ENCODE assay signal across 16 cellular contexts in genomic region chr5:57600321-57600720, GRCh38.
"Had no signal": no experiment of that assay in that cellular context is flagged by ENCODE, and none has a peak within 500 bp of the region (broad histone marks: within the 10 kb centered on the region; RNA-seq: fewer than 3 reads in every experiment).

No MANE protein-coding gene starts in this region.

- DNase-seq: activated CD4-positive, alpha-beta memory T cell treated with anti-CD3 and anti-CD28 coated beads for 36 hours; activated CD4-positive, CD25-positive, alpha-beta regulatory T cell treated with anti-CD3 and anti-CD28 coated beads, Interleukin-2, amount 50 U/mL, for 72 hours; activated naive CD4-positive, alpha-beta T cell treated with Interleukin-2 at 50 U/mL for 16 hours; activated naive CD8-positive, alpha-beta T cell treated with anti-CD3 and anti-CD28 coated beads, Interleukin-2, amount 50 U/mL, for 24 hours; body of pancreas; dorsolateral prefrontal cortex; esophagus squamous epithelium; foreskin keratinocyte; head of caudate nucleus; nephron progenitor cell; psoas muscle; stimulated activated CD4-positive, alpha-beta T cell treated with anti-CD3 and anti-CD28 coated beads, Interleukin-2, amount 100 ng/mL, for 48 hours; stimulated activated naive CD8-positive, alpha-beta T cell treated with anti-CD3 and anti-CD28 coated beads, Interleukin-15, Interleukin-2, amounts not matched to agents 100 U/mL and 50 U/mL, for 24 hours; testis had no signal

- H3K27me3 ChIP-seq: body of pancreas, dorsolateral prefrontal cortex, testis had no signal

- H3K27ac ChIP-seq: body of pancreas, dorsolateral prefrontal cortex, esophagus squamous epithelium, foreskin keratinocyte, psoas muscle, testis had no signal

- H3K4me3 ChIP-seq: body of pancreas, dorsolateral prefrontal cortex, esophagus squamous epithelium, psoas muscle, testis had no signal

- H3K4me1 ChIP-seq: body of pancreas, esophagus squamous epithelium, foreskin keratinocyte, testis had no signal

- H3K4me1 Mint-ChIP-seq: activated naive CD8-positive, alpha-beta T cell treated with anti-CD3 and anti-CD28 coated beads, Interleukin-2, amount 50 U/mL, for 24 hours; nephron progenitor cell had no signal

- H3K36me3 ChIP-seq: esophagus squamous epithelium had no signal

- H3K27ac Mint-ChIP-seq: activated CD4-positive, alpha-beta memory T cell treated with anti-CD3 and anti-CD28 coated beads for 36 hours; activated naive CD8-positive, alpha-beta T cell treated with anti-CD3 and anti-CD28 coated beads, Interleukin-2, amount 50 U/mL, for 24 hours; nephron progenitor cell had no signal

- H3K4me3 Mint-ChIP-seq: activated CD4-positive, alpha-beta memory T cell treated with anti-CD3 and anti-CD28 coated beads for 36 hours; activated naive CD8-positive, alpha-beta T cell treated with anti-CD3 and anti-CD28 coated beads, Interleukin-2, amount 50 U/mL, for 24 hours; nephron progenitor cell had no signal

- H3K9me3 Mint-ChIP-seq: activated CD4-positive, alpha-beta memory T cell treated with anti-CD3 and anti-CD28 coated beads for 36 hours; activated naive CD8-positive, alpha-beta T cell treated with anti-CD3 and anti-CD28 coated beads, Interleukin-2, amount 50 U/mL, for 24 hours; nephron progenitor cell had no signal

- H3K9me3 ChIP-seq: body of pancreas, esophagus squamous epithelium, psoas muscle, testis had no signal

- ATAC-seq: activated naive CD8-positive, alpha-beta T cell treated with anti-CD3 and anti-CD28 coated beads, Interleukin-2, amount 50 U/mL, for 24 hours; body of pancreas; foreskin keratinocyte; left lobe of liver; psoas muscle; sciatic nerve; stimulated activated naive CD8-positive, alpha-beta T cell treated with anti-CD3 and anti-CD28 coated beads, Interleukin-15, Interleukin-2, amounts not matched to agents 100 U/mL and 50 U/mL, for 24 hours had no signal

- H3K36me3 Mint-ChIP-seq: activated CD4-positive, alpha-beta memory T cell treated with anti-CD3 and anti-CD28 coated beads for 36 hours had no signal
